In genomic region chr7:155542276-155542675, GRCh38 we compare ENCODE assay signal across 37 cellular contexts. TPM values are rescaled to one million over a fixed set of nuclear protein-coding genes. Genes with fewer than 3 reads are reported as not detected.
"Had no signal": no experiment of that assay in that cellular context is flagged by ENCODE, and none has a peak within 500 bp of the region (broad histone marks: within the 10 kb centered on the region; RNA-seq: fewer than 3 reads in every experiment).

No MANE protein-coding gene starts in this region.

- H3K4me1 ChIP-seq: ascending aorta had no signal

- H3K36me3 ChIP-seq: ascending aorta, cardiac muscle cell had no signal

- H3K36me3 Mint-ChIP-seq: activated CD4-positive, alpha-beta memory T cell treated with anti-CD3 and anti-CD28 coated beads for 36 hours; activated CD8-positive, alpha-beta memory T cell treated with anti-CD3 and anti-CD28 coated beads, Interleukin-2, amount 10 ng/mL, durations not matched to agents 7 days and 5 days; activated naive CD4-positive, alpha-beta T cell treated with anti-CD3 and anti-CD28 coated beads, Interleukin-2, amount 10 ng/mL, durations not matched to agents 7 days and 5 days; activated naive CD4-positive, alpha-beta T cell treated with anti-CD3 and anti-CD28 coated beads, Interleukin-2, amount 50 U/mL, for 24 hours; activated naive CD8-positive, alpha-beta T cell; activated naive CD8-positive, alpha-beta T cell treated with anti-CD3 and anti-CD28 coated beads, Interleukin-2, amount 10 ng/mL, durations not matched to agents 7 days and 5 days; brain had no signal

- H3K9me3 ChIP-seq: ascending aorta had no signal

- H3K27ac Mint-ChIP-seq: activated B cell treated with CpG ODN at 0.5 μM for 24 hours; activated CD4-positive, alpha-beta memory T cell treated with anti-CD3 and anti-CD28 coated beads for 36 hours; activated CD4-positive, alpha-beta T cell treated with anti-CD3 and anti-CD28 coated beads, Interleukin-2, amount 10 ng/mL, durations not matched to agents 24 days and 14 days; activated CD8-positive, alpha-beta memory T cell treated with anti-CD3 and anti-CD28 coated beads, Interleukin-2, amount 10 ng/mL, durations not matched to agents 7 days and 5 days; activated CD8-positive, alpha-beta T cell treated with anti-CD3 and anti-CD28 coated beads for 36 hours; activated naive CD4-positive, alpha-beta T cell treated with anti-CD3 and anti-CD28 coated beads, Interleukin-2, amount 10 ng/mL, durations not matched to agents 7 days and 5 days; activated naive CD4-positive, alpha-beta T cell treated with anti-CD3 and anti-CD28 coated beads, Interleukin-2, amount 50 U/mL, for 24 hours; activated naive CD8-positive, alpha-beta T cell; activated naive CD8-positive, alpha-beta T cell treated with anti-CD3 and anti-CD28 coated beads, Interleukin-2, amount 10 ng/mL, durations not matched to agents 7 days and 5 days; activated naive CD8-positive, alpha-beta T cell treated with anti-CD3 and anti-CD28 coated beads, Interleukin-2, amount 50 U/mL, for 24 hours; activated T-cell treated with anti-CD3 and anti-CD28 coated beads, Interleukin-2, amount 50 U/mL, for 24 hours; activated T-helper 2 cell treated with anti-CD3 and anti-CD28 coated beads, Interferon-gamma antibody, Interleukin-2, Interleukin-4, amounts not matched to agents 10 μg/mL and 5 μg/mL and 100 μg/mL, durations not matched to agents 14 hours and 24 hours and 36 hours; T-helper 1 cell treated with Interleukin-12 subunit alpha and Interleukin-12 subunit beta and Interleukin-4 antibody, amounts not matched to agents 30 μg/mL and 1 μg/mL, for 36 hours; T-helper 2 cell treated with Interferon-gamma antibody and Interleukin-4, amounts not matched to agents 5 μg/mL and 100 μg/mL, for 36 hours had no signal

- ATAC-seq: activated CD8-positive, alpha-beta memory T cell treated with anti-CD3 and anti-CD28 coated beads, Interleukin-2, amount 10 ng/mL, durations not matched to agents 7 days and 5 days; activated CD8-positive, alpha-beta T cell treated with anti-CD3 and anti-CD28 coated beads for 36 hours; activated naive CD8-positive, alpha-beta T cell treated with anti-CD3 and anti-CD28 coated beads, Interleukin-2, amount 50 U/mL, for 24 hours had no signal

- H3K27ac ChIP-seq: ascending aorta, cardiac muscle cell, VCaP had no signal

- H3K4me3 ChIP-seq: ascending aorta, cardiac muscle cell had no signal

- DNase-seq: activated B cell treated with CpG ODN at 0.5 μM for 24 hours; activated CD4-positive, alpha-beta memory T cell treated with anti-CD3 and anti-CD28 coated beads for 36 hours; activated CD4-positive, alpha-beta T cell treated with anti-CD3 and anti-CD28 coated beads for 4 hours; activated CD4-positive, alpha-beta T cell treated with anti-CD3 and anti-CD28 coated beads, Interleukin-2, amount 10 ng/mL, durations not matched to agents 24 days and 14 days; activated CD4-positive, alpha-beta T cell treated with anti-CD3 and anti-CD28 coated beads, Interleukin-2, amount 50 U/mL, for 1 hour; activated CD4-positive, alpha-beta T cell treated with anti-CD3 and anti-CD28 coated beads, Interleukin-2, amount 50 U/mL, for 4 hours; activated CD4-positive, CD25-positive, alpha-beta regulatory T cell treated with anti-CD3 and anti-CD28 coated beads, Interleukin-2, amount 50 U/mL, for 72 hours; activated CD8-positive, alpha-beta memory T cell treated with anti-CD3 and anti-CD28 coated beads for 24 hours; activated CD8-positive, alpha-beta memory T cell treated with anti-CD3 and anti-CD28 coated beads, Interleukin-2, amount 10 ng/mL, durations not matched to agents 7 days and 5 days; activated CD8-positive, alpha-beta memory T cell treated with anti-CD3 and anti-CD28 coated beads, Interleukin-2, amount 50 U/mL, for 48 hours; activated CD8-positive, alpha-beta T cell treated with anti-CD3 and anti-CD28 coated beads for 36 hours; activated effector memory CD4-positive, alpha-beta T cell treated with Interleukin-2 at 50 U/mL for 16 hours; activated gamma-delta T cell; activated naive CD4-positive, alpha-beta T cell treated with anti-CD3 and anti-CD28 coated beads, Interleukin-2, amount 10 ng/mL, durations not matched to agents 7 days and 5 days; activated naive CD4-positive, alpha-beta T cell treated with Interleukin-2 at 50 U/mL for 16 hours; activated naive CD8-positive, alpha-beta T cell treated with anti-CD3 and anti-CD28 coated beads, Interleukin-2, amount 10 ng/mL, durations not matched to agents 7 days and 5 days; activated naive CD8-positive, alpha-beta T cell treated with anti-CD3 and anti-CD28 coated beads, Interleukin-2, amount 50 U/mL, for 24 hours; activated T-cell treated with anti-CD3 and anti-CD28 coated beads, Interleukin-2, amount 50 U/mL, for 24 hours; activated T-cell treated with anti-CD3 and anti-CD28 coated beads, Interleukin-2, amount 50 U/mL, for 48 hours; anterior cingulate cortex; caudate nucleus; cerebellar nuclear complex; T-helper 1 cell; T-helper 2 cell; T-helper 9 cell had no signal

- H3K27me3 ChIP-seq: ascending aorta had no signal

- H3K4me1 Mint-ChIP-seq: activated B cell treated with CpG ODN at 0.5 μM for 24 hours; activated CD4-positive, alpha-beta T cell treated with anti-CD3 and anti-CD28 coated beads, Interleukin-2, amount 10 ng/mL, durations not matched to agents 24 days and 14 days; activated CD8-positive, alpha-beta memory T cell treated with anti-CD3 and anti-CD28 coated beads, Interleukin-2, amount 10 ng/mL, durations not matched to agents 7 days and 5 days; activated naive CD4-positive, alpha-beta T cell treated with anti-CD3 and anti-CD28 coated beads, Interleukin-2, amount 10 ng/mL, durations not matched to agents 7 days and 5 days; activated naive CD4-positive, alpha-beta T cell treated with anti-CD3 and anti-CD28 coated beads, Interleukin-2, amount 50 U/mL, for 24 hours; activated naive CD8-positive, alpha-beta T cell treated with anti-CD3 and anti-CD28 coated beads, Interleukin-2, amount 10 ng/mL, durations not matched to agents 7 days and 5 days; activated naive CD8-positive, alpha-beta T cell treated with anti-CD3 and anti-CD28 coated beads, Interleukin-2, amount 50 U/mL, for 24 hours; central memory CD8-positive, alpha-beta T cell had no signal

- H3K9me3 Mint-ChIP-seq: activated B cell treated with CpG ODN at 0.5 μM for 24 hours; activated CD4-positive, alpha-beta memory T cell treated with anti-CD3 and anti-CD28 coated beads for 36 hours; activated CD4-positive, alpha-beta T cell treated with anti-CD3 and anti-CD28 coated beads, Interleukin-2, amount 10 ng/mL, durations not matched to agents 24 days and 14 days; activated CD8-positive, alpha-beta T cell treated with anti-CD3 and anti-CD28 coated beads for 36 hours; activated naive CD4-positive, alpha-beta T cell treated with anti-CD3 and anti-CD28 coated beads, Interleukin-2, amount 10 ng/mL, durations not matched to agents 7 days and 5 days; activated naive CD4-positive, alpha-beta T cell treated with anti-CD3 and anti-CD28 coated beads, Interleukin-2, amount 50 U/mL, for 24 hours; activated naive CD8-positive, alpha-beta T cell treated with anti-CD3 and anti-CD28 coated beads, Interleukin-2, amount 10 ng/mL, durations not matched to agents 7 days and 5 days; activated naive CD8-positive, alpha-beta T cell treated with anti-CD3 and anti-CD28 coated beads, Interleukin-2, amount 50 U/mL, for 24 hours; activated T-cell treated with anti-CD3 and anti-CD28 coated beads, Interleukin-2, amount 50 U/mL, for 24 hours; activated T-helper 2 cell treated with anti-CD3 and anti-CD28 coated beads, Interferon-gamma antibody, Interleukin-2, Interleukin-4, amounts not matched to agents 10 μg/mL and 5 μg/mL and 100 μg/mL, durations not matched to agents 14 hours and 24 hours and 36 hours; central memory CD8-positive, alpha-beta T cell; T-helper 1 cell treated with Interleukin-12 subunit alpha and Interleukin-12 subunit beta and Interleukin-4 antibody, amounts not matched to agents 30 μg/mL and 1 μg/mL, for 36 hours; T-helper 2 cell treated with Interferon-gamma antibody and Interleukin-4, amounts not matched to agents 5 μg/mL and 100 μg/mL, for 36 hours had no signal

- H3K4me3 Mint-ChIP-seq: activated B cell treated with CpG ODN at 0.5 μM for 24 hours; activated CD4-positive, alpha-beta memory T cell treated with anti-CD3 and anti-CD28 coated beads for 36 hours; activated CD4-positive, alpha-beta T cell treated with anti-CD3 and anti-CD28 coated beads, Interleukin-2, amount 10 ng/mL, durations not matched to agents 24 days and 14 days; activated CD8-positive, alpha-beta memory T cell treated with anti-CD3 and anti-CD28 coated beads, Interleukin-2, amount 10 ng/mL, durations not matched to agents 7 days and 5 days; activated CD8-positive, alpha-beta T cell treated with anti-CD3 and anti-CD28 coated beads for 36 hours; activated naive CD4-positive, alpha-beta T cell treated with anti-CD3 and anti-CD28 coated beads, Interleukin-2, amount 10 ng/mL, durations not matched to agents 7 days and 5 days; activated naive CD4-positive, alpha-beta T cell treated with anti-CD3 and anti-CD28 coated beads, Interleukin-2, amount 50 U/mL, for 24 hours; activated naive CD8-positive, alpha-beta T cell; activated naive CD8-positive, alpha-beta T cell treated with anti-CD3 and anti-CD28 coated beads, Interleukin-2, amount 10 ng/mL, durations not matched to agents 7 days and 5 days; activated naive CD8-positive, alpha-beta T cell treated with anti-CD3 and anti-CD28 coated beads, Interleukin-2, amount 50 U/mL, for 24 hours; activated T-cell treated with anti-CD3 and anti-CD28 coated beads, Interleukin-2, amount 50 U/mL, for 24 hours; brain; central memory CD8-positive, alpha-beta T cell; T-helper 1 cell treated with Interleukin-12 subunit alpha and Interleukin-12 subunit beta and Interleukin-4 antibody, amounts not matched to agents 30 μg/mL and 1 μg/mL, for 36 hours; T-helper 2 cell treated with Interferon-gamma antibody and Interleukin-4, amounts not matched to agents 5 μg/mL and 100 μg/mL, for 36 hours had no signal

RNA-seq across cellular contexts. Expression of gene CNPY1, which starts 4.1 kb away (rescaled TPM):
- total RNA-seq: activated B cell treated with CpG ODN at 0.5 μM for 24 hours; activated CD4-positive, alpha-beta memory T cell treated with anti-CD3 and anti-CD28 coated beads for 36 hours; activated CD4-positive, alpha-beta T cell treated with anti-CD3 and anti-CD28 coated beads, Interleukin-2, amount 10 ng/mL, durations not matched to agents 24 days and 14 days; activated CD8-positive, alpha-beta memory T cell treated with anti-CD3 and anti-CD28 coated beads, Interleukin-2, amount 10 ng/mL, durations not matched to agents 7 days and 5 days; activated CD8-positive, alpha-beta T cell treated with anti-CD3 and anti-CD28 coated beads for 36 hours; activated naive CD8-positive, alpha-beta T cell treated with anti-CD3 and anti-CD28 coated beads, Interleukin-2, amount 10 ng/mL, durations not matched to agents 7 days and 5 days; activated T-helper 2 cell treated with anti-CD3 and anti-CD28 coated beads, Interferon-gamma antibody, Interleukin-2, Interleukin-4, amounts not matched to agents 10 μg/mL and 5 μg/mL and 100 μg/mL, durations not matched to agents 14 hours and 24 hours and 36 hours; ascending aorta; bronchial epithelial cell had no signal
- polyA plus RNA-seq: adipose tissue, cardiac muscle cell had no signal
